ENCODE assay signal across 11 cellular contexts in the genomic region with DNA sequence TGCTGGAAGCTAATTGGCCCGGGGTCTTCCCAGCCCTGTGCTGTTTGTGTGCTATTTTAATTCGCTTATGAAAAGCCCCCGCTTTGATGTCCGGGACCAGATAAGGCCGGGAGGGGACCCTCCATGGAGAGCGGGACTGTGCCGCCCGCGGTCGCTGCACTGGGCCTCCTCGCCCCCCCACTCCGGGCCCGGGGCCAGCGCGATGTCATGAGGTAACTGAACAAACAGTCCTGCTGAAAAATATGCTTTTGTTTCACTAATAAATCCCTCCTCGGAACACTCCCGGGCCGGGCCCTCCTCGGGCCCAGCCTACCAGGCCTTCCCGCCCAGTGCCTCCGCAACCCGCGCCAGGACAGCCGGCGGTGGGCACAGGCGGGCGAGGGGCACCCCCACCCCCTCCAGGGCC.
A peak's percentile ranks its signal among the peaks of the same experiment; 100 is the strongest.
DNase-seq lines count a peak whose midpoint lies in the region; ATAC-seq and TF ChIP-seq lines count a peak whose summit lies in the region.
"Had no signal": no experiment of that assay in that cellular context is flagged by ENCODE, and none has a peak within 500 bp of the region (broad histone marks: within the 10 kb centered on the region; RNA-seq: fewer than 3 reads in every experiment).

No MANE protein-coding gene starts in this region.

- H3T11ph ChIP-seq in H9 (ENCODE audit: low read length), result no peak overlapping the region

- in situ Hi-C loops in GM13977 (cut with MboI; ENCODE audit: low pct_unique_long_range_greater_than_20kb, low sequenced_read_pairs, unreplicated experiment), result no loop called here

- no peak overlapping the region for H3K4me2 ChIP-seq in H9 (ENCODE audit: insufficient read depth, insufficient read length, low read length)

- H3K79me1 ChIP-seq in H9 (ENCODE audit: insufficient read depth, low read depth, low read length, poor library complexity, severe bottlenecking), result no peaks in the 10 kb centered on the region

- no peak overlapping the region for H3K4ac ChIP-seq in H9 (ENCODE audit: low read depth, low read length)

- peaks cover 8 to 24% of the 10 kb centered on the region in 2 experiments for H3K4me1 Mint-ChIP-seq in H9

- H3K9ac ChIP-seq in H9 (ENCODE audit: extremely low read depth, insufficient read length, low read length), result no peak overlapping the region

- no peak overlapping the region for H3K18ac ChIP-seq in H9 (ENCODE audit: insufficient read length, low read depth, low read length)

- H3K56ac ChIP-seq in H9 (ENCODE audit: insufficient read length, low read depth, low read length), result no peak overlapping the region

- no peak overlapping the region for H2BK15ac ChIP-seq in H9 (ENCODE audit: low read depth, low read length)

- no peak overlapping the region for H4K8ac ChIP-seq in H9 (replicated peaks; ENCODE audit: insufficient read length, low read depth, low read length)

- H3K36me3 ChIP-seq in adrenal gland (replicated peaks in 1 of 2), result no peaks in the 10 kb centered on the region
- no peaks in the 10 kb centered on the region for H3K36me3 ChIP-seq in right atrium auricular region

- peaks cover 0 to 3% of the 10 kb centered on the region in 2 experiments; a peak in 1 of 5 replicates for H3K9me3 Mint-ChIP-seq in H9
- H3K9me3 Mint-ChIP-seq: effector memory CD8-positive, alpha-beta T cell had no signal

- H3K27me3 ChIP-seq in H9 (ENCODE audit: insufficient read depth, low read length), result peaks cover 3% of the 10 kb centered on the region; the same call in 1 of the 2 replicates
- no peaks in the 10 kb centered on the region for H3K27me3 ChIP-seq in adrenal gland
- H3K27me3 ChIP-seq in right atrium auricular region, result no peaks in the 10 kb centered on the region

- H4K91ac ChIP-seq in H9 (ENCODE audit: insufficient read length, low read depth, low read length), result no peak overlapping the region

- no peaks in the 10 kb centered on the region for H3K79me2 ChIP-seq in H9 (ENCODE audit: insufficient read depth, low read length)

- no peak overlapping the region for H3K4me3 Mint-ChIP-seq in H9
- H3K4me3 Mint-ChIP-seq: activated CD8-positive, alpha-beta T cell treated with anti-CD3 and anti-CD28 coated beads, Interleukin-2, amount 10 ng/mL, durations not matched to agents 7 days and 5 days; effector memory CD8-positive, alpha-beta T cell had no signal

- intact Hi-C loops in adrenal gland (cut with DNase I), result no loop called here

- H3K9me3 ChIP-seq in H9 (ENCODE audit: control insufficient read depth, low read depth, low read length), result no peaks in the 10 kb centered on the region
- no peaks in the 10 kb centered on the region for H3K9me3 ChIP-seq in adrenal gland (replicated peaks in 1 of 3)
- no peaks in the 10 kb centered on the region for H3K9me3 ChIP-seq in right atrium auricular region

- no peaks in the 10 kb centered on the region for H3K36me3 Mint-ChIP-seq in H9 (ENCODE audit: insufficient read depth in 1 of 3, low read depth in 3 of 3)

- peaks cover 94% of the 10 kb centered on the region for H3K27me3 Mint-ChIP-seq in H9 (ENCODE audit: low read depth)

- H3K4me3 ChIP-seq in adrenal gland, result no peak overlapping the region
- peak overlapping the region in 1 of 2 donors; percentile 23 for H3K4me3 ChIP-seq in right atrium auricular region
- H3K4me3 ChIP-seq in retinal pigment epithelial cell (ENCODE audit: low read length), result no peak overlapping the region

- no peak for TF ChIP-seq CTCF in H9 (conservative IDR thresholded peaks at IDR 0.05)
- no peak for TF ChIP-seq CTCF in adrenal gland (IDR thresholded peaks at IDR 0.05)
- TF ChIP-seq CTCF in right atrium auricular region (IDR thresholded peaks at IDR 0.05), result no peak
- no peak for TF ChIP-seq CTCF in retinal pigment epithelial cell (conservative IDR thresholded peaks at IDR 0.05; ENCODE audit: low read depth, low read length)
- no peak for TF ChIP-seq CTCF in GM13977 (IDR thresholded peaks at IDR 0.05; ENCODE audit: extremely low read depth, insufficient read depth, missing control alignments)

- no peak overlapping the region for H3K27ac Mint-ChIP-seq in H9
- H3K27ac Mint-ChIP-seq: activated CD8-positive, alpha-beta T cell treated with anti-CD3 and anti-CD28 coated beads, Interleukin-2, amount 10 ng/mL, durations not matched to agents 7 days and 5 days; effector memory CD8-positive, alpha-beta T cell had no signal

- peaks cover 2% of the 10 kb centered on the region for H3K23me2 ChIP-seq in H9 (ENCODE audit: insufficient read length, low read depth, low read length, poor library complexity, severe bottlenecking)

- no peak overlapping the region for H4K5ac ChIP-seq in H9 (ENCODE audit: insufficient read length, low read depth, low read length)

- no peak overlapping the region for H3K23ac ChIP-seq in H9 (ENCODE audit: insufficient read length, low read depth, low read length)

- peak; percentile 19 for DNase-seq in H9
- DNase-seq in adrenal gland, result peak; percentile 64 to 85 (median 74)
- DNase-seq in right atrium auricular region (ENCODE audit: low spot score), result peak; percentile 76
- DNase-seq in retinal pigment epithelial cell (ENCODE audit: low read depth), result peak; percentile 41
- DNase-seq in GM13977 (ENCODE audit: low spot score), result no peak
- DNase-seq: activated CD8-positive, alpha-beta T cell treated with anti-CD3 and anti-CD28 coated beads, Interleukin-2, amount 10 ng/mL, durations not matched to agents 7 days and 5 days; effector memory CD8-positive, alpha-beta T cell had no signal

- H2BK20ac ChIP-seq in H9 (ENCODE audit: low read depth, low read length, poor library complexity, severe bottlenecking), result no peak overlapping the region

- no peak overlapping the region for H2BK5ac ChIP-seq in H9 (ENCODE audit: insufficient read length, low read length)

- H2AK5ac ChIP-seq in H9 (ENCODE audit: insufficient read length, low read length), result no peak overlapping the region

- ATAC-seq in GM21367 (IDR thresholded peaks at IDR 0.05; ENCODE audit: unreplicated experiment) (no peak), HG03139 (IDR thresholded peaks at IDR 0.05; ENCODE audit: unreplicated experiment) (no peak), HG03354 (IDR thresholded peaks at IDR 0.05; ENCODE audit: poor library complexity, severe bottlenecking, unreplicated experiment) (no peak)
- ATAC-seq: activated CD8-positive, alpha-beta T cell treated with anti-CD3 and anti-CD28 coated beads, Interleukin-2, amount 10 ng/mL, durations not matched to agents 7 days and 5 days; effector memory CD8-positive, alpha-beta T cell; Panc1 had no signal

- H3K27ac ChIP-seq in H9 (ENCODE audit: insufficient read length, low read depth, low read length), result no peak overlapping the region
- H3K27ac ChIP-seq in adrenal gland, result peak overlapping the region in 3 of 5 donors; percentile 34 to 80 (median 37)
- peak overlapping the region in 1 of 2 donors; percentile 17 for H3K27ac ChIP-seq in right atrium auricular region

- H3K4me1 ChIP-seq in H9 (ENCODE audit: insufficient read depth, low read length) (no peaks in the 10 kb centered on the region), adrenal gland (replicated peaks in 1 of 2) (peaks cover 0 to 14% of the 10 kb centered on the region in 2 donors), right atrium auricular region (peaks cover 0 to 49% of the 10 kb centered on the region in 2 donors)

- no peak for TF ChIP-seq POLR2A in adrenal gland (IDR thresholded peaks at IDR 0.05)

- H4K20me1 ChIP-seq in H9 (ENCODE audit: control insufficient read depth, insufficient read depth, insufficient read length), result no peaks in the 10 kb centered on the region

- no peak overlapping the region for H2AFZ ChIP-seq in H9 (ENCODE audit: low read length)

- H2BK120ac ChIP-seq in H9 (ENCODE audit: low read depth, low read length, poor library complexity, severe bottlenecking), result no peak overlapping the region

- no peak overlapping the region for H2BK12ac ChIP-seq in H9 (ENCODE audit: insufficient read length, low read depth, low read length)

- H3K14ac ChIP-seq in H9 (ENCODE audit: insufficient read depth, low read length), result no peak overlapping the region

- WGBS in H9 (ENCODE audit: extremely low coverage, insufficient read length, low lambda C conversion rate), result no CpG with 5 or more reads among the region's 27 CpGs
- WGBS in adrenal gland, 4 donors, result 36 to 45% (median 40%) methylated on average over 17 to 27 of the region's 27 CpGs
